In the genomic region with DNA sequence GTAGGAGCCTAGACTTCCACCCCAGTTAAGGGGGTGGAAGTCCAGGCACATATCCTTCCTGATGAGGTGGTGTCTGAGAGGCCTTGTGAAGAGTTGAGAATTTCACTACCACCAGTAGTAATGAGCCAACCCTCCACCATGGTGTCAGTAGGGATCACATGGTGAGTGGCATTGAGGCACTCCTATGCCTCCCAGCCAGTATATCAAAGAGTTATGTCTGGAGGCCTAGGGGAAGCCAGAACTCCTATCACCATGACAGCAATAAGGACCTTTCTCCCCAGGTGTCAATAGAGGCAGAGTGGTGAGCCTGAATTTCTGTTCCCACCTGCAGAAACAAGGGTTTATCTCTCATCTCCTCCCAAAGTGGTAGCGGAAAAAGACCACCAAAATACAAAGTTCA, we compare ENCODE assay signal across 21 cellular contexts.
"Had no signal": no experiment of that assay in that cellular context is flagged by ENCODE, and none has a peak within 500 bp of the region (broad histone marks: within the 10 kb centered on the region; RNA-seq: fewer than 3 reads in every experiment).

No MANE protein-coding gene starts in this region.

- H3K9ac ChIP-seq: KMS-11, SK-N-SH had no signal

- H3K27ac ChIP-seq: KMS-11 had no signal

- H3K9me3 ChIP-seq: SK-N-SH had no signal

- H3K4me2 ChIP-seq: KMS-11, SK-N-SH had no signal

- DNase-seq: IMR-90, Kasumi-1, MM.1S, NCI-H1092 treated with DMSO at 0.1 percent for 48 hours, NCI-H1436, NCI-H187, NCI-H2029, NCI-H2081 treated with DMSO at 0.1 percent for 48 hours, NCI-H2171, NCI-H226, NCI-H446, NCI-H510A, NCI-H524 treated with DMSO at 0.1 percent for 48 hours, NCI-H69, NCI-H774, Right ventricle myocardium superior, RPMI8226, SIG-M5, SK-N-SH had no signal

- FAIRE-seq: RCC 7860 had no signal
